ENCODE assay signal across 8 cellular contexts in the genomic region with DNA sequence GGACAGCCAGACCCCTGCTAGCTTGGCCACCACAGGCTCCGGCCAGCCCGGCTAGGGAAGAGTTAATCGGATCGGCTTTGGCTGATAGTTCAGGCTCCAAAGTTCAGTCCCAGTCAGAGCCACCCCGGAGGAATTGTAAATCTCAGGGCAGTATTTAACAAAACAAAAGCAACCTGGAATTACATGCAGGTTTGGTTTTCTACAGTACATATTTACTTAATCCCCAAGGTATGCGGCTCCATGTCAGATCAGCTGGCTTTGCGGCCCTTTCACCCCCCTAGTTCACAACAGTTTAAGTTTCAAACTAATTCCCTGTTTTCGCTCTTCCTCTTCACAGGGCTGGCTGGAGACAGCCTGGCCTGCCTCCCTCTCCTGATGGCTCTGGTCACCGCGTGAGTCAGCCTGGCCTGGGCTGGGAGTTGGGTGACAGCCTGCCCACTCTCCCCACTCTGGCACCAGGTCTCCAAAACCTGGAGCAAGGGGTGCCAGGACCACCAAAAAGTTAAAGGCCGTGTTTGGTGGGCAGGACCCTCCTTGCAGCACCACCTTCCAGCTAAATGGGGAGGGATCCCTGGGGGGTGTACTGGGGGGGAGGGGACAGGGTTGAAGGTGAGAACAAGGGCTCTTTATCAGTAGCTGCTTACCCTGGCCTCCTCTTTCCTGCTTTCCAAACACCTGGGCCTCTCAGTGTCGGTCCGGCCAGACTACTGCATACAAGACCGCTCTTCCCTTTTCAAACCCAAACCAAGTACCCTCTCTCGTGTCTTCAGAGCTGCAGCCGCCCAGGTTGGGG. TPM values are rescaled to one million over a fixed set of nuclear protein-coding genes. Genes with fewer than 3 reads are reported as not detected.
A peak's percentile ranks its signal among the peaks of the same experiment; 100 is the strongest.
DNase-seq lines count a peak whose midpoint lies in the region; ATAC-seq, FAIRE-seq and TF ChIP-seq lines count a peak whose summit lies in the region.

No MANE protein-coding gene starts in this region.

- H3K27me3 Mint-ChIP-seq in GM23338 (ENCODE audit: insufficient read depth, low read depth, poor library complexity), result peaks cover 34% of the 10 kb centered on the region

- intact Hi-C loops in HepG2 (cut with micrococcal nuclease; ENCODE audit: unreplicated experiment), result loop anchor here (1.0 to 5.0 kb wide), 2 partner anchors 12 to 139 kb away; no protein-coding TSS in a partner anchor

- peak; percentile 89 for FAIRE-seq in HepG2 (lab: Jason Lieb, UNC)

- CTCF ChIA-PET in HepG2 (lab: Yijun Ruan, JAX; ENCODE audit: low intra/inter-chr PET ratio, low total read pairs), result no interaction called here

- H3K4me3 Mint-ChIP-seq in GM23338, result peak overlapping the region; percentile 99

- H3K4me3 ChIP-seq in GM23338, result peak overlapping the region; percentile 90
- peak overlapping the region; percentile 93 for H3K4me3 ChIP-seq in choroid plexus epithelial cell (ENCODE audit: low read depth, low read length)
- peak overlapping the region; percentile 91 to 97 (median 94) for H3K4me3 ChIP-seq in HepG2 (replicated peaks in 1 of 3; ENCODE audit: insufficient read depth in 1 of 3, low read depth in 2 of 3, low read length in 3 of 3)

- peaks cover 28% of the 10 kb centered on the region for H3F3A ChIP-seq in GM23338 (replicated peaks; ENCODE audit: low read depth)

- H3K36me3 Mint-ChIP-seq in GM23338 (ENCODE audit: low read depth), result peaks cover 15% of the 10 kb centered on the region; the same call in 2 of the 3 replicates

- POLR2A ChIA-PET in HepG2 (lab: Yijun Ruan, JAX), result interaction anchor here (0.7 to 10.1 kb wide), 28 partner anchors 10 to 1348 kb away, joined by 3 to 357 read pairs (median 6); no protein-coding TSS in a partner anchor

- H4K20me1 ChIP-seq in GM23338 (replicated peaks; ENCODE audit: insufficient read depth) (peaks cover 3% of the 10 kb centered on the region; the same call in 1 of the 2 replicates), HepG2 (ENCODE audit: insufficient read depth, low read length) (peaks cover 20% of the 10 kb centered on the region)

- H3K9ac ChIP-seq in HepG2 (ENCODE audit: insufficient read depth, low read depth, low read length), result peak overlapping the region; percentile 97

- H3K36me3 ChIP-seq in GM23338 (ENCODE audit: insufficient read depth) (0 out of 2 replicates have a peak, but pooled peaks cover 3% of the 10 kb centered on the region), HepG2 (replicated peaks in 1 of 2; ENCODE audit: control insufficient read depth in 1 of 2, insufficient read depth in 2 of 2, low read length in 2 of 2) (peaks cover 10 to 25% of the 10 kb centered on the region in 2 experiments; a peak in 4 of 5 replicates)

- peak; percentile 79 to 82 for TF ChIP-seq POLR2A in HepG2 (IDR thresholded peaks at IDR 0.05; ENCODE audit: insufficient read depth in 1 of 2, low read depth in 2 of 2, low read length in 2 of 2)

- H3K79me2 ChIP-seq in GM23338 (replicated peaks; ENCODE audit: insufficient read depth) (peaks cover 51% of the 10 kb centered on the region), HepG2 (ENCODE audit: insufficient read depth, low read length) (peaks cover 62% of the 10 kb centered on the region)

- H3K4me1 Mint-ChIP-seq in GM23338, result peaks cover 53% of the 10 kb centered on the region

- H2AFZ ChIP-seq in GM23338 (no peak overlapping the region), HepG2 (ENCODE audit: low read length) (no peak overlapping the region)

- H3K9me3 ChIP-seq in HepG2 (ENCODE audit: low read length), result no peaks in the 10 kb centered on the region

- H3K4me1 ChIP-seq in GM23338 (ENCODE audit: insufficient read depth), result peaks cover 36% of the 10 kb centered on the region
- peaks cover 59% of the 10 kb centered on the region for H3K4me1 ChIP-seq in HepG2 (ENCODE audit: insufficient read depth, low read length)

- TF ChIP-seq CTCF in GM23338 (conservative IDR thresholded peaks at IDR 0.05; ENCODE audit: low read depth in 2 of 2) (no peak), choroid plexus epithelial cell (conservative IDR thresholded peaks at IDR 0.05; ENCODE audit: low read depth, low read length) (no peak), HepG2 (CRISPR knock-in tag; IDR thresholded peaks at IDR 0.05) (no peak)

- no peaks in the 10 kb centered on the region for H3K9me2 ChIP-seq in GM23338 (ENCODE audit: insufficient read depth)

- TF ChIP-seq RAD21 in HepG2 (CRISPR knock-in tag; IDR thresholded peaks at IDR 0.05), result peak; percentile 10; the same call in 1 of the 2 replicates

- peak overlapping the region; percentile 100 for H3K4me2 ChIP-seq in GM23338
- peak overlapping the region; percentile 87 for H3K4me2 ChIP-seq in HepG2 (ENCODE audit: low read depth, low read length)

- peak overlapping the region; percentile 91 for H3K27ac Mint-ChIP-seq in GM23338

- BruUV-seq in HepG2 (replicated peaks; lab: Mats Ljungman, UMichigan), result no TSS peak

- DNase-seq in GM23338 (ENCODE audit: low spot score), result peak; percentile 94
- DNase-seq in NCI-H226, result peak; percentile 24
- DNase-seq in choroid plexus epithelial cell (ENCODE audit: low read depth), result peak; percentile 55
- peak; percentile 97 for DNase-seq in HepG2 (ENCODE audit: low spot score)
- peak in 16 of 49 donors; percentile 18 to 67 (median 36) for DNase-seq in substantia nigra (lab: John Stamatoyannopoulos, UW)

- H3K27me3 ChIP-seq in GM23338 (ENCODE audit: insufficient read depth) (no peaks in the 10 kb centered on the region), HepG2 (ENCODE audit: control insufficient read depth in 1 of 2, insufficient read depth in 2 of 2, low read length in 2 of 2) (peaks cover 0 to 3% of the 10 kb centered on the region in 2 experiments; a peak in 1 of 5 replicates)

- TF ChIP-seq EP300 in HepG2 (IDR thresholded peaks at IDR 0.05; ENCODE audit: low read depth in 2 of 2, low read length in 2 of 2) (peak; percentile 75 to 93; a peak in 3 of 4 replicates), HepG2 (CRISPR knock-in tag; IDR thresholded peaks at IDR 0.05; ENCODE audit: borderline replicate concordance) (peak; percentile 84)

- in situ Hi-C loops in HepG2 (cut with HindIII; ENCODE audit: extremely low pct_ligation_motif_present, low pct_unique_long_range_greater_than_20kb), result loop anchor here (5.0 kb wide), 2 partner anchors 64 to 89 kb away; no protein-coding TSS in a partner anchor

- 0% methylated on average over 16 of the region's 16 CpGs for WGBS in HepG2 (ENCODE audit: low lambda C conversion rate)

- peaks cover 3% of the 10 kb centered on the region; the same call in 1 of the 3 replicates for H3K9me3 Mint-ChIP-seq in GM23338

- peak; percentile 36 for ATAC-seq in GM23338
- ATAC-seq in HepG2, result peak; percentile 67
- ATAC-seq in GM19452 (IDR thresholded peaks at IDR 0.05; ENCODE audit: unreplicated experiment), result no peak
- no peak for ATAC-seq in HG02970 (IDR thresholded peaks at IDR 0.05; ENCODE audit: low FRiP score, unreplicated experiment)
- no peak for ATAC-seq in HG03280 (IDR thresholded peaks at IDR 0.05; ENCODE audit: unreplicated experiment)

- H3K27ac ChIP-seq in GM23338 (ENCODE audit: low read depth) (peak overlapping the region; percentile 99), HepG2 (ENCODE audit: extremely low read length, insufficient read depth, low read length) (peak overlapping the region; percentile 94), substantia nigra (ENCODE audit: low read depth, low read length, poor library complexity, severe bottlenecking) (peak overlapping the region; percentile 73)

RNA-seq across cellular contexts. Expression of a gene that starts 1.9 kb away (rescaled TPM):
- 21.0 and 21.2 TPM in 2 replicates for total RNA-seq in GM23338 (2014; rRNA removed; shearing (Covaris generic))
- 24.8 and 26.0 TPM in 2 replicates for polyA plus RNA-seq in GM23338 (2016; fragmentation: Nextera tagmentation; extraction: Ambion mirVana)
- total RNA-seq in HepG2 (2016; rRNA removed; fragmentation: Illumina TruSeq; extraction: Trizol), result 30.5 and 48.5 TPM in 2 replicates
- total RNA-seq in HepG2 (2016; cell fraction: cytosol; rRNA removed; fragmentation: Illumina TruSeq; extraction: Trizol; ENCODE audit: low read depth), result 25.5 and 27.3 TPM in 2 replicates
- total RNA-seq in HepG2 (2016; cell fraction: insoluble cytoplasmic fraction; rRNA removed; fragmentation: Illumina TruSeq; extraction: Trizol), result 26.6 and 52.7 TPM in 2 replicates
- total RNA-seq in HepG2 (2016; cell fraction: membrane; rRNA removed; fragmentation: Illumina TruSeq; extraction: Trizol), result 29.7 and 30.7 TPM in 2 replicates
- 41.7 and 48.7 TPM in 2 replicates for total RNA-seq in HepG2 (2016; cell fraction: nucleus; rRNA removed; fragmentation: Illumina TruSeq; extraction: Trizol)
- polyA plus RNA-seq in HepG2 (2011; rRNA removed), result 90.5 and 107 TPM in 2 replicates
- 85.8 and 93.3 TPM in 2 replicates for polyA plus RNA-seq in HepG2 (2011; cell fraction: cytosol; rRNA removed)
- 96.4 and 100 TPM in 2 replicates for polyA plus RNA-seq in HepG2 (2011; cell fraction: nucleus; rRNA removed)
- 60.3 and 66.6 TPM in 2 replicates for polyA plus RNA-seq in HepG2 (2012)
- polyA plus RNA-seq in HepG2 (2016; cell fraction: cytosol; fragmentation: Illumina TruSeq; extraction: Trizol; ENCODE audit: low read depth), result 7.8 TPM in 2 replicates
- polyA plus RNA-seq in HepG2 (2016; cell fraction: insoluble cytoplasmic fraction; fragmentation: Illumina TruSeq; extraction: Trizol; ENCODE audit: low read depth), result 18.9 and 21.8 TPM in 2 replicates
- 13.0 and 14.3 TPM in 2 replicates for polyA plus RNA-seq in HepG2 (2016; cell fraction: membrane; fragmentation: Illumina TruSeq; extraction: Trizol; ENCODE audit: low read depth)
- 64.9 and 66.2 TPM in 2 replicates for polyA plus RNA-seq in HepG2 (2016; cell fraction: nucleus; fragmentation: Illumina TruSeq; extraction: Trizol; ENCODE audit: insufficient read depth, low read depth)
- 17.4 and 446 TPM in 2 replicates for polyA minus RNA-seq in HepG2 (2011; rRNA and poly(A)+ RNA removed; ENCODE audit: low replicate concordance)
- 107 and 116 TPM in 2 replicates for polyA minus RNA-seq in HepG2 (2011; cell fraction: cytosol; rRNA and poly(A)+ RNA removed)
- polyA minus RNA-seq in HepG2 (2011; cell fraction: nucleus; rRNA and poly(A)+ RNA removed), result 65.1 and 73.6 TPM in 2 replicates

RNA-seq across cellular contexts. Expression of a gene that starts 27.8 kb away (rescaled TPM):
- total RNA-seq in GM23338 (2014; rRNA removed; shearing (Covaris generic)), result not detected in 2 replicates
- polyA plus RNA-seq in GM23338 (2016; fragmentation: Nextera tagmentation; extraction: Ambion mirVana), result not detected in 2 replicates
- total RNA-seq in HepG2 (2016; rRNA removed; fragmentation: Illumina TruSeq; extraction: Trizol), result not detected in 2 replicates
- total RNA-seq in HepG2 (2016; cell fraction: cytosol; rRNA removed; fragmentation: Illumina TruSeq; extraction: Trizol; ENCODE audit: low read depth), result not detected in 2 replicates
- not detected in 2 replicates for total RNA-seq in HepG2 (2016; cell fraction: insoluble cytoplasmic fraction; rRNA removed; fragmentation: Illumina TruSeq; extraction: Trizol)
- total RNA-seq in HepG2 (2016; cell fraction: membrane; rRNA removed; fragmentation: Illumina TruSeq; extraction: Trizol), result not detected in 2 replicates
- total RNA-seq in HepG2 (2016; cell fraction: nucleus; rRNA removed; fragmentation: Illumina TruSeq; extraction: Trizol), result not detected in 2 replicates
- not detected in 2 replicates for polyA plus RNA-seq in HepG2 (2011; rRNA removed)
- polyA plus RNA-seq in HepG2 (2011; cell fraction: cytosol; rRNA removed), result not detected in 2 replicates
- polyA plus RNA-seq in HepG2 (2011; cell fraction: nucleus; rRNA removed), result not detected in 2 replicates
- polyA plus RNA-seq in HepG2 (2012), result not detected in 2 replicates
- polyA plus RNA-seq in HepG2 (2016; cell fraction: cytosol; fragmentation: Illumina TruSeq; extraction: Trizol; ENCODE audit: low read depth), result not detected in 2 replicates
- polyA plus RNA-seq in HepG2 (2016; cell fraction: insoluble cytoplasmic fraction; fragmentation: Illumina TruSeq; extraction: Trizol; ENCODE audit: low read depth), result not detected in 2 replicates
- not detected in 2 replicates for polyA plus RNA-seq in HepG2 (2016; cell fraction: membrane; fragmentation: Illumina TruSeq; extraction: Trizol; ENCODE audit: low read depth)
- not detected in 2 replicates for polyA plus RNA-seq in HepG2 (2016; cell fraction: nucleus; fragmentation: Illumina TruSeq; extraction: Trizol; ENCODE audit: insufficient read depth, low read depth)
- not detected in 2 replicates for polyA minus RNA-seq in HepG2 (2011; rRNA and poly(A)+ RNA removed; ENCODE audit: low replicate concordance)
- not detected in 2 replicates for polyA minus RNA-seq in HepG2 (2011; cell fraction: cytosol; rRNA and poly(A)+ RNA removed)
- not detected in 2 replicates for polyA minus RNA-seq in HepG2 (2011; cell fraction: nucleus; rRNA and poly(A)+ RNA removed)

Comparison
In these comparisons a context has a peak if more than half of its experiments do, and no peak if none do; other contexts are left out.
1. ATAC-seq: peak in GM23338 (single experiment) and HepG2 (single experiment); none in GM19452 (single experiment), HG02970 (single experiment) and HG03280 (single experiment).
2. Peak in every context shown above with its lines, with median percentiles within 50 percentile points of each other: H3K27ac ChIP-seq and H3K4me3 ChIP-seq.